ENCODE assay signal across 27 cellular contexts in genomic region chr5:177083351-177083750, GRCh38.
"Had no signal": no experiment of that assay in that cellular context is flagged by ENCODE, and none has a peak within 500 bp of the region (broad histone marks: within the 10 kb centered on the region; RNA-seq: fewer than 3 reads in every experiment).

No MANE protein-coding gene starts in this region.

- H3K9me3 Mint-ChIP-seq: natural killer cell; stimulated activated effector memory CD8-positive, alpha-beta T cell treated with anti-CD3 and anti-CD28 coated beads, Interleukin-12 subunit alpha, Interleukin-12 subunit beta, amount 100 ng/mL, for 72 hours; type B pancreatic cell had no signal

- FAIRE-seq: endometrium, keratinocyte had no signal

- H3K9me3 ChIP-seq: esophagus squamous epithelium, lower lobe of right lung, neutrophil, prostate gland, right atrium auricular region, testis, tibial artery had no signal

- H3K27ac ChIP-seq: coronary artery, esophagus squamous epithelium, lower lobe of right lung, neutrophil, parathyroid adenoma, prostate gland, right atrium auricular region, testis, tibial artery had no signal

- ATAC-seq: left ventricle myocardium superior; lower lobe of right lung; natural killer cell; sciatic nerve; stimulated activated effector memory CD8-positive, alpha-beta T cell treated with anti-CD3 and anti-CD28 coated beads, Interleukin-12 subunit alpha, Interleukin-12 subunit beta, amount 100 ng/mL, for 72 hours had no signal

- H3K9ac ChIP-seq: parathyroid adenoma had no signal

- H3K79me2 ChIP-seq: parathyroid adenoma had no signal

- H3K27me3 ChIP-seq: right atrium auricular region, testis had no signal

- H3K4me3 ChIP-seq: coronary artery, esophagus squamous epithelium, lower lobe of right lung, prostate gland, right atrium auricular region, smooth muscle cell, testis, tibial artery had no signal

- H3K4me1 ChIP-seq: parathyroid adenoma had no signal

- H3K4me3 Mint-ChIP-seq: natural killer cell; stimulated activated effector memory CD8-positive, alpha-beta T cell treated with anti-CD3 and anti-CD28 coated beads, Interleukin-12 subunit alpha, Interleukin-12 subunit beta, amount 100 ng/mL, for 72 hours had no signal

- H2AFZ ChIP-seq: parathyroid adenoma had no signal

- H3K27ac Mint-ChIP-seq: natural killer cell had no signal

- H3K36me3 Mint-ChIP-seq: natural killer cell; stimulated activated effector memory CD8-positive, alpha-beta T cell treated with anti-CD3 and anti-CD28 coated beads, Interleukin-12 subunit alpha, Interleukin-12 subunit beta, amount 100 ng/mL, for 72 hours; type B pancreatic cell had no signal

- H3K36me3 ChIP-seq: esophagus squamous epithelium, lower lobe of right lung, neutrophil, prostate gland, right atrium auricular region, tibial artery had no signal

- DNase-seq: dermis blood vessel endothelial cell; effector memory CD4-positive, alpha-beta T cell; erythroblast; esophagus squamous epithelium; foreskin melanocyte; glutamatergic neuron; left ventricle myocardium superior; lower lobe of right lung; natural killer cell; stimulated activated CD4-positive, alpha-beta T cell treated with anti-CD3 and anti-CD28 coated beads, Interleukin-12 subunit alpha, Interleukin-12 subunit beta, amount 100 ng/mL, for 4 hours; stimulated activated CD4-positive, alpha-beta T cell treated with anti-CD3 and anti-CD28 coated beads, Interleukin-1b, Interleukin-23, amount 100 ng/mL, for 48 hours; stimulated activated CD4-positive, alpha-beta T cell treated with anti-CD3 and anti-CD28 coated beads, Interleukin-4, amount 100 ng/mL, for 24 hours; stimulated activated naive CD4-positive, alpha-beta T cell treated with Interleukin-2 at 50 U/mL for 16 hours; substantia nigra; testis; tibial artery had no signal

- H3K4me2 ChIP-seq: smooth muscle cell had no signal
